ENCODE assay signal across 8 cellular contexts in the genomic region with DNA sequence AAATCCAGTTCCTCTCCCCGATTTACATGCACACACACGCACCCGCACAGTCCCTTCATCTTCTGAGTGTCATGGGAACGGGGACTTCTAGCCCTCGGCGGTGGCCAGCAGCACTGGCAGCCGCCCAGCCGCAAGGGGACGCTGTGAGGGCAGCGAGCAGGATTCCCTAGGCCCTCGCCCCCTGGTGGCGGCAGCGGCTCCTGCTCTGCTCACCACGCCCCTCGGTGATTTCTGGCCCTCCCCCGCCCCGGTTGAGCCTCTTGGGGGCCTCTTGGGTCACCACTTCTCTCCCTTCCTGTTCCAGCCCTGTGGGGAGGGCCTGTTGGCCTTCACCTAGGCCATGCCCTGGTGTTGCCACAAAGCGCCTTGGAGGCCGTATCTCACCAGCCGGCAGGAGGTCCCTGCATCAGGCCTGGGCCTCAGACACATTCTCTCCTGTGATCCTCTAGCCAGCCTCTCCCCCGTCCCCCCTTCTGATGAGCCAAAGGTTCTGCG.
DNase-seq lines count a peak whose midpoint lies in the region; ATAC-seq lines count a peak whose summit lies in the region.

No MANE protein-coding gene starts in this region.

- no peak overlapping the region for H4K8ac ChIP-seq in mesendoderm (ENCODE audit: low read depth, low read length)

- no peak overlapping the region for H3K27ac ChIP-seq in mesendoderm (ENCODE audit: low read depth, low read length)

- no peaks in the 10 kb centered on the region for H3K27me3 ChIP-seq in mesendoderm (ENCODE audit: insufficient read depth, low read length, poor library complexity)

- H3K4me3 ChIP-seq in mesendoderm (ENCODE audit: low read length), result no peak overlapping the region

- no peak overlapping the region for H4K5ac ChIP-seq in mesendoderm (ENCODE audit: low read length)

- H2AK5ac ChIP-seq in mesendoderm (ENCODE audit: low read length), result no peak overlapping the region

- no peaks in the 10 kb centered on the region for H3K79me1 ChIP-seq in mesendoderm (ENCODE audit: low read length)

- WGBS in mesendoderm (ENCODE audit: extremely low coverage, insufficient coverage, low lambda C conversion rate), result no CpG with 5 or more reads among the region's 22 CpGs

- no peak overlapping the region for H3K9ac ChIP-seq in mesendoderm (ENCODE audit: low read length)

- H3K18ac ChIP-seq in mesendoderm (ENCODE audit: low read length), result no peak overlapping the region

- H2BK120ac ChIP-seq in mesendoderm (ENCODE audit: low read depth, low read length), result no peak overlapping the region

- no peak overlapping the region for H3K4me2 ChIP-seq in mesendoderm (ENCODE audit: low read length)

- H3K56ac ChIP-seq in mesendoderm (ENCODE audit: low read length), result no peak overlapping the region

- peak; percentile 89 for DNase-seq in DMS53 treated with DMSO at 0.1 percent for 48 hours (lab: John Stamatoyannopoulos, UW; ENCODE audit: unreplicated experiment)
- peak; percentile 19 for DNase-seq in NCI-H524 treated with DMSO at 0.1 percent for 48 hours (lab: John Stamatoyannopoulos, UW)
- peak; percentile 64 to 67 for DNase-seq in activated CD4-positive, alpha-beta T cell treated with anti-CD3 and anti-CD28 coated beads, Interleukin-2, amount 50 U/mL, for 4 hours
- DNase-seq in dermis blood vessel endothelial cell, result peak; percentile 84
- peak; percentile 89 for DNase-seq in mesendoderm
- peak; percentile 35 to 53 for DNase-seq in stimulated activated CD8-positive, alpha-beta memory T cell treated with anti-CD3 and anti-CD28 coated beads, Interleukin-4, amount 100 ng/mL, for 1 hour (ENCODE audit: low read depth in 2 of 2, low spot score in 1 of 2)

- H3K4ac ChIP-seq in mesendoderm (ENCODE audit: low read depth, low read length), result no peak overlapping the region

- no peak overlapping the region for H3K23ac ChIP-seq in mesendoderm (ENCODE audit: low read length)

- H3K4me1 ChIP-seq in mesendoderm (ENCODE audit: control insufficient read depth, low read depth, low read length), result no peaks in the 10 kb centered on the region

- no peak overlapping the region for H2BK5ac ChIP-seq in mesendoderm (ENCODE audit: low read length)

- no peak overlapping the region for H2BK15ac ChIP-seq in mesendoderm (replicated peaks; ENCODE audit: low read depth)

- H3K36me3 ChIP-seq in mesendoderm (ENCODE audit: control insufficient read depth, insufficient read depth, low read length), result no peaks in the 10 kb centered on the region

- no peaks in the 10 kb centered on the region for H3K79me2 ChIP-seq in mesendoderm (ENCODE audit: control insufficient read depth, insufficient read depth, low read length)

- ATAC-seq in HG02759 (IDR thresholded peaks at IDR 0.05; ENCODE audit: unreplicated experiment), result peak; percentile 79
- ATAC-seq in GM18873 (IDR thresholded peaks at IDR 0.05; ENCODE audit: low FRiP score, unreplicated experiment), result no peak

Comparison
In these comparisons a context has a peak if more than half of its experiments do, and no peak if none do; other contexts are left out.
1. DNase-seq: peak in every context shown above with its lines; median percentile 89 in DMS53 treated with DMSO at 0.1 percent for 48 hours; 89 in mesendoderm; 84 in dermis blood vessel endothelial cell; 66 in activated CD4-positive, alpha-beta T cell treated with anti-CD3 and anti-CD28 coated beads, Interleukin-2, amount 50 U/mL, for 4 hours; 44 in stimulated activated CD8-positive, alpha-beta memory T cell treated with anti-CD3 and anti-CD28 coated beads, Interleukin-4, amount 100 ng/mL, for 1 hour; 19 in NCI-H524 treated with DMSO at 0.1 percent for 48 hours.